In the genomic region with DNA sequence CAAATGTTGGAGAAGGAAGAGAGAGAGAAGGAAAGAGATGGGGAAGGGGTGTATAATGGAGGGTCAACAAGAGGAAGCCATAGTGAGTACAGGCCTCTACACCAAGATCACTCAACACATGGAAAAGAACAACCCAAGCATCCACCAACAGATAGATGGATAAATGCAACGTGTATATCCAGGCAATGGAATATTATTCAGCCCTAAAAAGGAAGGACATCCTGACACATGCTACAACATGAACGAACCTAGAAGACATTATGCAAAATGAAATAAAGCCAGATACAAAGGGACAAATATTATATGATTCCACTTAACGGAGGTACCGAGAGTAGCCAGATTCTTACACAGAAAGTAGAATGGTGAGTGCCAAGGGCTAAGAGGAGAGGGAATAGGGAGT, we compare ENCODE assay signal across 8 cellular contexts.
"Had no signal": no experiment of that assay in that cellular context is flagged by ENCODE, and none has a peak within 500 bp of the region (broad histone marks: within the 10 kb centered on the region; RNA-seq: fewer than 3 reads in every experiment).

No MANE protein-coding gene starts in this region.

- ATAC-seq: GM12878 had no signal

- DNase-seq: GDM1, GF-D8 had no signal

- FAIRE-seq: G401.6, GM12878, GM12891, GM12892, GM18507, GM19239 had no signal

- H3K4me3 ChIP-seq: GM12878 had no signal
